In genomic region chr6:28141500-28142329, GRCh38 we compare ENCODE assay signal across 8 cellular contexts. TPM values are rescaled to one million over a fixed set of nuclear protein-coding genes. Genes with fewer than 3 reads are reported as not detected.
DNase-seq lines count a peak whose midpoint lies in the region; ATAC-seq, FAIRE-seq and TF ChIP-seq lines count a peak whose summit lies in the region.

ZKSCAN8 (plus strand) TSS chr6:28141883; CDS start chr6:28148408, 6,525 bp downstream.

- H3K4me1 ChIP-seq in ascending aorta (peaks cover 0 to 31% of the 10 kb centered on the region in 2 donors), right cardiac atrium (ENCODE audit: control insufficient read depth, insufficient read depth, low read length) (no peaks in the 10 kb centered on the region), aorta (ENCODE audit: control insufficient read depth in 1 of 2, insufficient read depth in 2 of 2, low read length in 2 of 2) (no peaks in the 10 kb centered on the region)

- peak; percentile 85 for DNase-seq in GM18507 (ENCODE audit: extremely low spot score, insufficient read length, low read depth)
- DNase-seq in NCI-H2029 (lab: John Stamatoyannopoulos, UW): peak; percentile 79
- DNase-seq in ascending aorta (ENCODE audit: low spot score in 2 of 2): peak; percentile 26 to 91
- DNase-seq in right cardiac atrium: peak; percentile 81 to 90 (median 88)
- DNase-seq in pulmonary artery endothelial cell (ENCODE audit: low read depth, low spot score): no peak
- DNase-seq in aorta: peak; percentile 85 to 86

- peak within 1 kb of the TSS; percentile 68 to 81 for H3K27ac ChIP-seq in ascending aorta
- peak within 1 kb of the TSS; percentile 83 for H3K27ac ChIP-seq in right cardiac atrium (ENCODE audit: low read length)
- peak within 1 kb of the TSS in 1 of 2 donors; percentile 66 for H3K27ac ChIP-seq in aorta (ENCODE audit: low read depth in 1 of 2, low read length in 2 of 2)

- intact Hi-C loops in T-helper 2 cell treated with Interferon-gamma antibody and Interleukin-4, amounts not matched to agents 100 ng/mL and 5 ng/mL, for 36 hours (cut with micrococcal nuclease): loop anchor here (1.0 to 5.0 kb wide), 5 partner anchors 17 to 258 kb away; partner anchors contain the start of genes ZKSCAN4, ZSCAN12, ZSCAN16 and ZSCAN26
- intact Hi-C loops in ascending aorta (cut with DNase I): loop anchor here (2.0 kb wide), 1 partner anchor 83 kb away; the partner anchor contains the start of gene ZSCAN9
- intact Hi-C loops in right cardiac atrium (cut with DNase I): loop anchor here in 2 of 4 donors (10.0 kb wide), 2 partner anchors 73 to 83 kb away; partner anchors contain the start of gene ZSCAN9 (in 1 of the 2)
- intact Hi-C loops in aorta (cut with DNase I): loop anchor here (5.0 to 10.0 kb wide), 3 partner anchors 71 to 113 kb away; partner anchors contain the start of genes NKAPL (in 1 of the 2) and ZKSCAN4 (in 1 of the 2)

- H3K27me3 ChIP-seq in ascending aorta (no peaks in the 10 kb centered on the region), right cardiac atrium (ENCODE audit: control insufficient read depth, insufficient read depth) (no peaks in the 10 kb centered on the region), aorta (ENCODE audit: control insufficient read depth in 1 of 2, insufficient read depth in 2 of 2, low read length in 1 of 2) (no peaks in the 10 kb centered on the region)

- H3K9me3 ChIP-seq in ascending aorta (no peaks in the 10 kb centered on the region), right cardiac atrium (ENCODE audit: control insufficient read depth, low read length) (no peaks in the 10 kb centered on the region), aorta (ENCODE audit: control insufficient read depth, low read length) (no peaks in the 10 kb centered on the region)

- FAIRE-seq in GM18507 (lab: Jason Lieb, UNC): peak; percentile 94

- no peak for TF ChIP-seq CTCF in ascending aorta (IDR thresholded peaks at IDR 0.05)

- ATAC-seq in HG02973 (IDR thresholded peaks at IDR 0.05; ENCODE audit: unreplicated experiment) (peak; percentile 72), right cardiac atrium (peak; percentile 95), aorta (ENCODE audit: low FRiP score) (peak; percentile 91)

- H3K36me3 ChIP-seq in ascending aorta (peaks cover 0 to 7% of the 10 kb centered on the region in 2 donors), aorta (ENCODE audit: control insufficient read depth in 1 of 2, insufficient read depth in 2 of 2, low read length in 1 of 2) (peaks cover 0 to 2% of the 10 kb centered on the region in 2 donors)

- H3K4me3 ChIP-seq in ascending aorta: peak within 1 kb of the TSS; percentile 72 to 91
- peak within 1 kb of the TSS; percentile 94 for H3K4me3 ChIP-seq in right cardiac atrium (ENCODE audit: low read length)
- peak within 1 kb of the TSS; percentile 71 to 88 for H3K4me3 ChIP-seq in aorta (ENCODE audit: low read length in 2 of 2)

- WGBS in right cardiac atrium: under 1% methylated on average over 52 of the region's 52 CpGs
- 0% methylated on average over 52 of the region's 52 CpGs for WGBS in aorta, 2 donors

RNA-seq across cellular contexts. Expression of gene ZKSCAN8, which starts in this region (rescaled TPM):
- 18.6 and 19.5 TPM in 2 replicates for total RNA-seq in T-helper 2 cell treated with Interferon-gamma antibody and Interleukin-4, amounts not matched to agents 100 ng/mL and 5 ng/mL, for 36 hours
- 8.7 TPM for total RNA-seq in ascending aorta
- 10 to 100 TPM; 15.2 to 18.2 (median 16.3) TPM for total RNA-seq in right cardiac atrium
- polyA plus RNA-seq in right cardiac atrium: 5.5 TPM
- total RNA-seq in pulmonary artery endothelial cell: 11.5 and 19.0 TPM in 2 replicates
- 10 to 100 TPM; 20.7 to 31.8 TPM for total RNA-seq in aorta
- 10 to 100 TPM in 1 of 2 donors, 1 to 10 TPM in 1; 2.3 to 12.5 TPM for polyA plus RNA-seq in aorta
